ENCODE assay signal across 26 cellular contexts in the genomic region with DNA sequence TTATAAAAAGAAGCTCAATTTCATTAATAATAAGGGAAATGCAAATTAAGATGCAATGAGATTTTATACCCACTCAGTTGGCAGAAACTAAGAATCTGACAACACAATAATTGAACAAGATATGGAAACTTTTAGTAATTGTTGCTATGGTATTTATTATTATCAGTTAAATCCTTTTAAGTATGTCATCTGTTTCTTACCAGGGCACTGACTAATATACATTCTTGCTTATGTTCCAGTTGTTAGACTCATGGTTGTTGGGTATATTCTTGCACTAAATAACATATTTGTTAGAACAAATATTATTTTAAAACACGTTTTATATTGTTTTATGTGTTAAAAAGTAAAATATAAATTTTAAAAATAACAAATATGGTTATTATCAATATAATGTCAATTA.
"Had no signal": no experiment of that assay in that cellular context is flagged by ENCODE, and none has a peak within 500 bp of the region (broad histone marks: within the 10 kb centered on the region; RNA-seq: fewer than 3 reads in every experiment).

No MANE protein-coding gene starts in this region.

- H3K9me3 ChIP-seq: heart left ventricle, prostate gland, right lobe of liver, spleen, thoracic aorta, transverse colon had no signal

- H3K36me3 Mint-ChIP-seq: natural killer cell treated with Interleukin-12 subunit alpha and Interleukin-12 subunit beta and Interleukin-15 and Interleukin-18, amount 100 ng/mL, for 72 hours; neural progenitor cell; stimulated activated naive B cell treated with anti-CD40 and anti-IgM and Interleukin-4, amounts not matched to agents 10 μg/mL and 1 μg/mL and 100 μg/mL, for 72 hours had no signal

- FAIRE-seq: endothelial cell of umbilical vein had no signal

- H3K27ac Mint-ChIP-seq: endodermal cell; natural killer cell treated with Interleukin-12 subunit alpha and Interleukin-12 subunit beta and Interleukin-15 and Interleukin-18, amount 100 ng/mL, for 72 hours; neural progenitor cell; stimulated activated naive B cell treated with anti-CD40 and anti-IgM and Interleukin-4, amounts not matched to agents 10 μg/mL and 1 μg/mL and 100 μg/mL, for 72 hours; stimulated activated naive CD8-positive, alpha-beta T cell treated with anti-CD3 and anti-CD28 coated beads, Interleukin-15, amount 100 ng/mL, for 72 hours had no signal

- DNase-seq: effector CD4-positive, alpha-beta T cell; endodermal cell; foreskin keratinocyte; heart left ventricle; hippocampal formation; left colon; left ventricle myocardium superior; mesenchymal stem cell; midbrain; nucleus accumbens; right lobe of liver; spleen; stimulated activated CD4-positive, alpha-beta T cell treated with anti-CD3 and anti-CD28 coated beads, Interleukin-15, amount 100 ng/mL, for 24 hours; stimulated activated CD4-positive, alpha-beta T cell treated with anti-CD3 and anti-CD28 coated beads, Interleukin-1b, Interleukin-23, amount 100 ng/mL, for 48 hours; stimulated activated CD4-positive, alpha-beta T cell treated with anti-CD3 and anti-CD28 coated beads, Interleukin-4, amount 100 ng/mL, for 24 hours; stimulated activated naive B cell treated with anti-CD40 and anti-IgM and Interleukin-4, amounts not matched to agents 10 μg/mL and 1 μg/mL and 100 μg/mL, for 72 hours; stimulated activated naive CD8-positive, alpha-beta T cell treated with anti-CD3 and anti-CD28 coated beads, Interleukin-15, amount 100 ng/mL, for 72 hours; transverse colon had no signal

- H3K27ac ChIP-seq: coronary artery, foreskin keratinocyte, heart left ventricle, neural progenitor cell, parathyroid adenoma, prostate gland, right lobe of liver, spleen, thoracic aorta, transverse colon had no signal

- H3K4me3 Mint-ChIP-seq: endodermal cell; natural killer cell treated with Interleukin-12 subunit alpha and Interleukin-12 subunit beta and Interleukin-15 and Interleukin-18, amount 100 ng/mL, for 72 hours; neural progenitor cell; stimulated activated naive B cell treated with anti-CD40 and anti-IgM and Interleukin-4, amounts not matched to agents 10 μg/mL and 1 μg/mL and 100 μg/mL, for 72 hours; stimulated activated naive CD8-positive, alpha-beta T cell treated with anti-CD3 and anti-CD28 coated beads, Interleukin-15, amount 100 ng/mL, for 72 hours had no signal

- H3K9me3 Mint-ChIP-seq: endodermal cell; neural progenitor cell; stimulated activated naive B cell treated with anti-CD40 and anti-IgM and Interleukin-4, amounts not matched to agents 10 μg/mL and 1 μg/mL and 100 μg/mL, for 72 hours; stimulated activated naive CD8-positive, alpha-beta T cell treated with anti-CD3 and anti-CD28 coated beads, Interleukin-15, amount 100 ng/mL, for 72 hours had no signal

- H3K4me1 Mint-ChIP-seq: endodermal cell; stimulated activated naive B cell treated with anti-CD40 and anti-IgM and Interleukin-4, amounts not matched to agents 10 μg/mL and 1 μg/mL and 100 μg/mL, for 72 hours; stimulated activated naive CD8-positive, alpha-beta T cell treated with anti-CD3 and anti-CD28 coated beads, Interleukin-15, amount 100 ng/mL, for 72 hours had no signal

- H3K4me1 ChIP-seq: foreskin keratinocyte, heart left ventricle, parathyroid adenoma, prostate gland, right lobe of liver, spleen, transverse colon had no signal

- H3K27me3 ChIP-seq: foreskin keratinocyte, heart left ventricle, neural progenitor cell, right lobe of liver, spleen, transverse colon had no signal

- H3K36me3 ChIP-seq: heart left ventricle, neural progenitor cell, prostate gland, right lobe of liver, spleen, thoracic aorta, transverse colon had no signal

- H3K27me3 Mint-ChIP-seq: natural killer cell treated with Interleukin-12 subunit alpha and Interleukin-12 subunit beta and Interleukin-15 and Interleukin-18, amount 100 ng/mL, for 72 hours; stimulated activated naive B cell treated with anti-CD40 and anti-IgM and Interleukin-4, amounts not matched to agents 10 μg/mL and 1 μg/mL and 100 μg/mL, for 72 hours; stimulated activated naive CD8-positive, alpha-beta T cell treated with anti-CD3 and anti-CD28 coated beads, Interleukin-15, amount 100 ng/mL, for 72 hours had no signal

- H3K4me3 ChIP-seq: coronary artery, heart left ventricle, lung, neural progenitor cell, prostate gland, right lobe of liver, spleen, thoracic aorta, transverse colon had no signal

- ATAC-seq: foreskin keratinocyte; heart left ventricle; left colon; left ventricle myocardium superior; natural killer cell treated with Interleukin-12 subunit alpha and Interleukin-12 subunit beta and Interleukin-15 and Interleukin-18, amount 100 ng/mL, for 72 hours; right lobe of liver; stimulated activated naive B cell treated with anti-CD40 and anti-IgM and Interleukin-4, amounts not matched to agents 10 μg/mL and 1 μg/mL and 100 μg/mL, for 72 hours; stimulated activated naive CD8-positive, alpha-beta T cell treated with anti-CD3 and anti-CD28 coated beads, Interleukin-15, amount 100 ng/mL, for 72 hours had no signal
